Comparison of ENCODE assay signal across 8 cellular contexts in genomic region chrX:104156630-104157529, GRCh38. TPM values are rescaled to one million over a fixed set of nuclear protein-coding genes. Genes with fewer than 3 reads are reported as not detected.
DNase-seq lines count a peak whose midpoint lies in the region; ATAC-seq and TF ChIP-seq lines count a peak whose summit lies in the region.

SLC25A53 (minus strand) TSS chrX:104157009; CDS start chrX:104105257, 51,752 bp downstream.

- peak within 1 kb of the TSS; percentile 35 for H3K4me3 ChIP-seq in lung

- H3K9me3 ChIP-seq in lung (ENCODE audit: control insufficient read depth in 2 of 2, insufficient read depth in 1 of 2, low read length in 1 of 2): no peaks in the 10 kb centered on the region

- POLR2A ChIA-PET in activated CD4-positive, alpha-beta memory T cell treated with anti-CD3 and anti-CD28 coated beads, Interleukin-2, amount 10 ng/mL, durations not matched to agents 7 days and 5 days (lab: Charles Lee): interaction anchor here (0.6 to 3.0 kb wide), 11 partner anchors 10 to 238 kb away, joined by 3 to 57 read pairs (median 5); partner anchors contain the start of genes FAM199X and ZCCHC18

- ATAC-seq in GM19395 (IDR thresholded peaks at IDR 0.05; ENCODE audit: unreplicated experiment) (peak; percentile 95), HG03558 (IDR thresholded peaks at IDR 0.05; ENCODE audit: extremely low read depth, unreplicated experiment) (peak; percentile 78), lung (ENCODE audit: insufficient read depth, low FRiP score) (peak; percentile 90)

- peaks cover 3% of the 10 kb centered on the region for H3K4me1 Mint-ChIP-seq in CD14-positive monocyte
- peaks cover 15% of the 10 kb centered on the region for H3K4me1 Mint-ChIP-seq in activated CD4-positive, alpha-beta memory T cell treated with anti-CD3 and anti-CD28 coated beads, Interleukin-2, amount 10 ng/mL, durations not matched to agents 7 days and 5 days

- H3K27ac ChIP-seq in lung (ENCODE audit: low read depth in 1 of 2, low read length in 1 of 2): peak within 1 kb of the TSS; percentile 86 to 96

- no peaks in the 10 kb centered on the region for H3K27me3 ChIP-seq in lung (ENCODE audit: control insufficient read depth, insufficient read depth)

- CTCF ChIA-PET in activated CD4-positive, alpha-beta memory T cell treated with anti-CD3 and anti-CD28 coated beads, Interleukin-2, amount 10 ng/mL, durations not matched to agents 7 days and 5 days (lab: Charles Lee): interaction anchor here (0.6 to 1.8 kb wide), 5 partner anchors 9 to 472 kb away, joined by 3 to 43 read pairs (median 3); partner anchors contain the start of gene FAM199X

- peak within 1 kb of the TSS; percentile 98 to 100 (median 99) for H3K27ac Mint-ChIP-seq in CD14-positive monocyte
- peak within 1 kb of the TSS; percentile 100 for H3K27ac Mint-ChIP-seq in activated CD4-positive, alpha-beta memory T cell treated with anti-CD3 and anti-CD28 coated beads, Interleukin-2, amount 10 ng/mL, durations not matched to agents 7 days and 5 days

- peak; percentile 73 for DNase-seq in CD14-positive monocyte (ENCODE audit: low spot score)
- peak; percentile 93 for DNase-seq in NCI-H748 (lab: John Stamatoyannopoulos, UW; ENCODE audit: unreplicated experiment)
- DNase-seq in activated CD4-positive, alpha-beta memory T cell treated with anti-CD3 and anti-CD28 coated beads, Interleukin-2, amount 10 ng/mL, durations not matched to agents 7 days and 5 days: peak; percentile 79
- peak; percentile 86 for DNase-seq in ecto neural progenitor cell (ENCODE audit: low spot score)
- peak; percentile 73 for DNase-seq in lung (ENCODE audit: low spot score)
- peak; percentile 36 to 48 (median 46) for DNase-seq in stimulated activated CD4-positive, alpha-beta T cell treated with anti-CD3 and anti-CD28 coated beads, TNF-alpha, amount 100 ng/mL, for 4 hours (ENCODE audit: low read depth in 3 of 3)

- peak within 1 kb of the TSS; percentile 87 to 96 for H3K4me3 Mint-ChIP-seq in CD14-positive monocyte
- peak within 1 kb of the TSS; percentile 90 for H3K4me3 Mint-ChIP-seq in activated CD4-positive, alpha-beta memory T cell treated with anti-CD3 and anti-CD28 coated beads, Interleukin-2, amount 10 ng/mL, durations not matched to agents 7 days and 5 days

- H3K4me1 ChIP-seq in lung (ENCODE audit: control insufficient read depth in 2 of 2, insufficient read depth in 2 of 2, low read length in 2 of 2): peaks cover 0 to 3% of the 10 kb centered on the region in 2 donors

- H3K36me3 Mint-ChIP-seq in CD14-positive monocyte: no peaks in the 10 kb centered on the region
- no peaks in the 10 kb centered on the region for H3K36me3 Mint-ChIP-seq in activated CD4-positive, alpha-beta memory T cell treated with anti-CD3 and anti-CD28 coated beads, Interleukin-2, amount 10 ng/mL, durations not matched to agents 7 days and 5 days (ENCODE audit: low read depth)

- no peaks in the 10 kb centered on the region for H3K36me3 ChIP-seq in lung (ENCODE audit: control insufficient read depth in 2 of 2, insufficient read depth in 2 of 2, low read length in 2 of 2)

- no peak for TF ChIP-seq CTCF in CD14-positive monocyte (IDR thresholded peaks at IDR 0.05)
- TF ChIP-seq CTCF in lung (IDR thresholded peaks at IDR 0.05; ENCODE audit: control extremely low read depth, extremely low read depth): no peak

- 0 to 34% methylated on average over 44 of the region's 44 CpGs for WGBS in lung, 2 donors

- intact Hi-C loops in CD14-positive monocyte (cut with micrococcal nuclease): loop anchor here in 1 of 2 donors (5.0 kb wide), 1 partner anchor 470 kb away; the partner anchor contains the start of gene MORF4L2

- H3K27me3 Mint-ChIP-seq in CD14-positive monocyte (ENCODE audit: low read depth in 3 of 3): peaks cover 0 to 2% (median 0%) of the 10 kb centered on the region in 3 donors
- no peaks in the 10 kb centered on the region for H3K27me3 Mint-ChIP-seq in activated CD4-positive, alpha-beta memory T cell treated with anti-CD3 and anti-CD28 coated beads, Interleukin-2, amount 10 ng/mL, durations not matched to agents 7 days and 5 days

- H3K9me3 Mint-ChIP-seq in CD14-positive monocyte: peaks cover 0 to 8% (median 0%) of the 10 kb centered on the region in 7 donors
- H3K9me3 Mint-ChIP-seq in activated CD4-positive, alpha-beta memory T cell treated with anti-CD3 and anti-CD28 coated beads, Interleukin-2, amount 10 ng/mL, durations not matched to agents 7 days and 5 days: no peaks in the 10 kb centered on the region

RNA-seq across cellular contexts. Expression of gene SLC25A53, which starts in this region (rescaled TPM):
- polyA plus RNA-seq in CD14-positive monocyte (1 to 10 TPM; 7.6 to 9.6 TPM), lung (1 to 10 TPM; 4.8 to 5.7 TPM)
- 1 to 10 TPM; 7.9 to 8.3 TPM for total RNA-seq in activated CD4-positive, alpha-beta memory T cell treated with anti-CD3 and anti-CD28 coated beads, Interleukin-2, amount 10 ng/mL, durations not matched to agents 7 days and 5 days
- 10 to 100 TPM in 1 of 2 donors, 1 to 10 TPM in 1; 6.2 to 29.4 TPM for total RNA-seq in lung

Comparison
In these comparisons a context has a peak if more than half of its experiments do, and no peak if none do; other contexts are left out.
1. Peak in every context shown above with its lines: DNase-seq, ATAC-seq, H3K4me3 ChIP-seq and H3K27ac ChIP-seq.